ENCODE assay signal across 8 cellular contexts in the genomic region with DNA sequence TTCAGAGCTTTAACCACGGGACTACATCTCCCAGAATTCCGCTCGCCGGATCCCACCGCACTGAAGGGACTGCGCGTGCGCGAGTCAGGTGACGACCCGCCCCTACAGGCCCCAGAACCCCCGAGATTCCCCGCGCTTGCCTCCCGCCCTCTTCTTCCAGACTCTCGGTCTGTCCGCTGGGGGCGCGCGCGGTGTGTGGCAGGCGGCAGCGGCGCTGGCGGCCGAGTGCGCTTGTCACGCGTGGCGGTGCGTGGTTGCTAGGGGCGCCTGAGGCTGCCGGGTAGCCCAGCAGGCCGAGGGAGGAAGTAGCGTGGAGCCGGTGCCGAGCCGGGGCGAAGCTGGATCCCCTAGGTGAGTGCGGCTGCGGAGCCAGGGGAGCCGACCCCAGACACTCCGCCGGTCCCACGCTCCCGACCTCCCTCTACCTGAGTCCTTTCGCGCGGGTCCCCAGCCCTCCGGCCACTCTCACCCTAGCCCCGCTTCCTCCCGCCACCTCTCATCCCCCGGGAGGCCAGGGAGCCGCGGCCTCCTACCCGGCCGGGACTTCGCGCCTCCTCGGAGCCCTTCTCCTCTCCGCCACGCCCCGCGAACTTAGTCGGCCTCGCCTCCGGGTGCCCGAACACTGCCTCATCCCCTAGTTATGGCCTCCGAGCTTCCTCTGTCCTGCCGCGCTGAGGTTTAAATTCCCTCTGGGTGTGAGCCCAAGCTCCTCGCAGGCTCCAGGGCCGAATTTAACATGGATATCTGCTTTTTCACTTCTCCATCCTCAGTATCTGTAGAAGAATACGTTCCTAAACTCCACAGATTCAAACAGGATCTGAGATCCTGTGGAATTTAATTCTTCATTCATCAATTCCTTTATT. TPM values are rescaled to one million over a fixed set of nuclear protein-coding genes. Genes with fewer than 3 reads are reported as not detected.
A peak's percentile ranks its signal among the peaks of the same experiment; 100 is the strongest.
DNase-seq lines count a peak whose midpoint lies in the region; ATAC-seq and TF ChIP-seq lines count a peak whose summit lies in the region.

Gene TTLL4, plus strand, starts transcription at position 149 of the 863 bp plus-strand sequence. CDS start 26,842 bp downstream, outside the sequence.

- ATAC-seq in HG02642 (IDR thresholded peaks at IDR 0.05; ENCODE audit: poor library complexity, unreplicated experiment): peak; percentile 92

- H3K4me1 ChIP-seq in thymus (ENCODE audit: control insufficient read depth, insufficient read depth, low read length): peaks cover 4% of the 10 kb centered on the region

- no peaks in the 10 kb centered on the region for H3K36me3 ChIP-seq in thymus (ENCODE audit: control insufficient read depth, insufficient read depth)

- H3K27ac Mint-ChIP-seq in activated naive CD8-positive, alpha-beta T cell: peak within 1 kb of the TSS; percentile 88
- H3K27ac Mint-ChIP-seq in glutamatergic neuron (ENCODE audit: unreplicated experiment): peak within 1 kb of the TSS; percentile 54
- peak within 1 kb of the TSS; percentile 95 for H3K27ac Mint-ChIP-seq in osteocyte (ENCODE audit: unreplicated experiment)

- TF ChIP-seq CTCF in GM12865 (IDR thresholded peaks at IDR 0.05; ENCODE audit: insufficient read depth, low read depth, low read length, missing control alignments): peak; percentile 81
- TF ChIP-seq CTCF in glutamatergic neuron (IDR thresholded peaks at IDR 0.05; ENCODE audit: partially characterized antibody, unreplicated experiment): peak; percentile 84
- TF ChIP-seq CTCF in osteocyte (IDR thresholded peaks at IDR 0.05): peak; percentile 93

- no peaks in the 10 kb centered on the region for H3K9me3 ChIP-seq in thymus (ENCODE audit: control insufficient read depth)

- no peaks in the 10 kb centered on the region for H3K27me3 ChIP-seq in thymus (ENCODE audit: control insufficient read depth, insufficient read depth)

- H3K4me3 ChIP-seq in GM12865 (ENCODE audit: low read depth, low read length) (peak within 1 kb of the TSS; percentile 99), thymus (ENCODE audit: low read length) (peak within 1 kb of the TSS; percentile 72)

- WGBS in thymus: under 1% methylated on average over 74 of the region's 74 CpGs

- peak within 1 kb of the TSS; percentile 82 for H3K27ac ChIP-seq in thymus (ENCODE audit: low read depth)

- peaks cover 2% of the 10 kb centered on the region for H3K36me3 Mint-ChIP-seq in activated naive CD8-positive, alpha-beta T cell
- H3K36me3 Mint-ChIP-seq in glutamatergic neuron (ENCODE audit: unreplicated experiment): no peaks in the 10 kb centered on the region
- H3K36me3 Mint-ChIP-seq in osteocyte (ENCODE audit: unreplicated experiment): peaks cover 2% of the 10 kb centered on the region

- H3K4me1 Mint-ChIP-seq in activated naive CD8-positive, alpha-beta T cell (ENCODE audit: low read depth): peaks cover 16% of the 10 kb centered on the region
- no peaks in the 10 kb centered on the region for H3K4me1 Mint-ChIP-seq in glutamatergic neuron (ENCODE audit: low read depth, unreplicated experiment)
- H3K4me1 Mint-ChIP-seq in osteocyte (ENCODE audit: unreplicated experiment): peaks cover 9% of the 10 kb centered on the region

- peak within 1 kb of the TSS; percentile 99 for H3K4me3 Mint-ChIP-seq in activated naive CD8-positive, alpha-beta T cell
- H3K4me3 Mint-ChIP-seq in glutamatergic neuron (ENCODE audit: unreplicated experiment) (peak within 1 kb of the TSS; percentile 98), osteocyte (ENCODE audit: unreplicated experiment) (peak within 1 kb of the TSS; percentile 97)

- H3K27me3 Mint-ChIP-seq in activated naive CD8-positive, alpha-beta T cell: no peaks in the 10 kb centered on the region
- H3K27me3 Mint-ChIP-seq in glutamatergic neuron (ENCODE audit: unreplicated experiment) (peaks cover 3% of the 10 kb centered on the region), osteocyte (ENCODE audit: unreplicated experiment) (no peaks in the 10 kb centered on the region)

- no peaks in the 10 kb centered on the region for H3K9me3 Mint-ChIP-seq in activated naive CD8-positive, alpha-beta T cell (ENCODE audit: low read depth)
- H3K9me3 Mint-ChIP-seq in glutamatergic neuron (ENCODE audit: unreplicated experiment): peaks cover 2% of the 10 kb centered on the region
- no peaks in the 10 kb centered on the region for H3K9me3 Mint-ChIP-seq in osteocyte (ENCODE audit: unreplicated experiment)

- peak; percentile 98 for DNase-seq in GM12865 (ENCODE audit: low read depth)
- DNase-seq in NCI-H1105 (lab: John Stamatoyannopoulos, UW): peak; percentile 93
- peak; percentile 96 for DNase-seq in SKM-1 treated with dmso at 0.1 percent for 144 hours (lab: John Stamatoyannopoulos, UW; ENCODE audit: unreplicated experiment)
- peak; percentile 99 for DNase-seq in glutamatergic neuron
- peak; percentile 100 for DNase-seq in osteocyte (ENCODE audit: extremely low spot score, unreplicated experiment)

RNA-seq across cellular contexts. Expression of gene TTLL4, which starts in this region (rescaled TPM):
- total RNA-seq in glutamatergic neuron (ENCODE audit: unreplicated experiment) (27.9 TPM), osteocyte (23.7 and 28.6 TPM in 2 replicates)
- 9.4 TPM for polyA plus RNA-seq in thymus

Comparison
In these comparisons a context has a peak if more than half of its experiments do, and no peak if none do; other contexts are left out.
1. Peak in every context shown above with its lines: DNase-seq, ATAC-seq, H3K4me3 ChIP-seq and H3K27ac ChIP-seq.